7 cellular contexts compared by ENCODE assay signal in genomic region chr9:128422022-128422782, GRCh38. TPM values are rescaled to one million over a fixed set of nuclear protein-coding genes. Genes with fewer than 3 reads are reported as not detected.
DNase-seq lines count a peak whose midpoint lies in the region; ATAC-seq and TF ChIP-seq lines count a peak whose summit lies in the region.
"Not testable (repeated sequence)": the region's sequence is repeated elsewhere in the genome, so short reads cannot be mapped to it uniquely, and the experiment has no call there.

No MANE protein-coding gene starts in this region.

- H2AK9ac ChIP-seq in IMR-90 (replicated peaks; ENCODE audit: low read depth, low read length, poor library complexity) = peak overlapping the region; percentile 94

- not testable (repeated sequence) for H4K5ac ChIP-seq in IMR-90 (ENCODE audit: low read depth, low read length)

- peaks cover 4 to 20% of the 10 kb centered on the region in 2 experiments; a peak in 3 of 4 replicates for H3K79me1 ChIP-seq in IMR-90 (ENCODE audit: low read depth in 1 of 2, low read length in 2 of 2)

- CTCF ChIA-PET in IMR-90 (lab: Yijun Ruan, JAX) = interaction anchor here (0.6 to 2.5 kb wide), 2 partner anchors 16 to 27 kb away, joined by 3 to 16 read pairs; no protein-coding TSS in a partner anchor

- not testable (repeated sequence) for H3K18ac ChIP-seq in IMR-90 (ENCODE audit: low read depth, low read length)

- TF ChIP-seq POLR2A in IMR-90 (IDR thresholded peaks at IDR 0.05; ENCODE audit: low read depth, low read length) = not testable (repeated sequence)

- peak overlapping the region in 8 of 11 experiments; percentile 66 to 78 (median 75); a peak in 13 of 22 replicates for H3K27ac ChIP-seq in BLaER1 treated with 17β-estradiol and CSF1 and Interleukin-3, amounts not matched to agents 10 nM and 100 nM
- H3K27ac ChIP-seq in IMR-90 (ENCODE audit: insufficient read depth, low read length); brain microvascular endothelial cell: not testable (repeated sequence)

- H3K27me3 ChIP-seq in BLaER1 treated with 17β-estradiol and CSF1 and Interleukin-3, amounts not matched to agents 10 nM and 100 nM = peaks cover 15 to 17% (median 16%) of the 10 kb centered on the region in 11 experiments
- not testable (repeated sequence) for H3K27me3 ChIP-seq in IMR-90 (ENCODE audit: control insufficient read depth, insufficient read depth, low read length); brain microvascular endothelial cell (replicated peaks); skeletal muscle satellite cell (ENCODE audit: control insufficient read depth, insufficient read depth, low read length)

- not testable (repeated sequence) for H3K36me3 Mint-ChIP-seq in T-helper 2 cell treated with Interferon-gamma antibody and Interleukin-4, amounts not matched to agents 5 μg/mL and 100 μg/mL, for 36 hours (ENCODE audit: low read depth); naive B cell

- not testable (repeated sequence) for DNase-seq in IMR-90; T-helper 2 cell treated with Interferon-gamma antibody and Interleukin-4, amounts not matched to agents 5 μg/mL and 100 μg/mL, for 36 hours (ENCODE audit: low spot score); brain microvascular endothelial cell; fibroblast of the aortic adventitia (ENCODE audit: low read depth); naive B cell

- H4K91ac ChIP-seq in IMR-90 (ENCODE audit: insufficient read depth, low read depth, low read length) = not testable (repeated sequence)

- not testable (repeated sequence) for H3K4me1 Mint-ChIP-seq in T-helper 2 cell treated with Interferon-gamma antibody and Interleukin-4, amounts not matched to agents 5 μg/mL and 100 μg/mL, for 36 hours (ENCODE audit: low read depth)
- H3K4me1 Mint-ChIP-seq in naive B cell = peaks cover 0 to 11% (median 10%) of the 10 kb centered on the region in 3 donors

- not testable (repeated sequence) for H3K9me3 Mint-ChIP-seq in T-helper 2 cell treated with Interferon-gamma antibody and Interleukin-4, amounts not matched to agents 5 μg/mL and 100 μg/mL, for 36 hours; naive B cell

- dilution Hi-C loops in IMR-90 (cut with HindIII; ENCODE audit: low sequenced_read_pairs, unreplicated experiment) = not testable (repeated sequence)

- not testable (repeated sequence) for H4K20me1 ChIP-seq in BLaER1 treated with 17β-estradiol and CSF1 and Interleukin-3, amounts not matched to agents 10 nM and 100 nM; IMR-90 (ENCODE audit: insufficient read depth, low read length)

- not testable (repeated sequence) for H3K56ac ChIP-seq in IMR-90 (ENCODE audit: extremely low read depth, insufficient read depth, low read length)

- peak overlapping the region; percentile 43; the same call in 1 of the 2 replicates for H2AK5ac ChIP-seq in IMR-90 (ENCODE audit: low read depth, low read length)

- peak overlapping the region; percentile 66 for H3K4me3 Mint-ChIP-seq in T-helper 2 cell treated with Interferon-gamma antibody and Interleukin-4, amounts not matched to agents 5 μg/mL and 100 μg/mL, for 36 hours
- H3K4me3 Mint-ChIP-seq in naive B cell = peak overlapping the region in 7 of 8 donors; percentile 51 to 81 (median 74)

- peaks cover 23% of the 10 kb centered on the region for H3K27me3 Mint-ChIP-seq in T-helper 2 cell treated with Interferon-gamma antibody and Interleukin-4, amounts not matched to agents 5 μg/mL and 100 μg/mL, for 36 hours (ENCODE audit: low read depth)
- H3K27me3 Mint-ChIP-seq in naive B cell = peaks cover 0 to 24% (median 10%) of the 10 kb centered on the region in 3 donors

- intact Hi-C loops in IMR-90 (cut with micrococcal nuclease) = not testable (repeated sequence)

- H3K27ac Mint-ChIP-seq in T-helper 2 cell treated with Interferon-gamma antibody and Interleukin-4, amounts not matched to agents 5 μg/mL and 100 μg/mL, for 36 hours = not testable (repeated sequence)
- H3K27ac Mint-ChIP-seq in naive B cell = peak overlapping the region in 1 of 6 donors; percentile 33

- peak overlapping the region; percentile 63 for H3K14ac ChIP-seq in IMR-90 (replicated peaks; ENCODE audit: low read depth, low read length)

- H3K36me3 ChIP-seq in BLaER1 treated with 17β-estradiol and CSF1 and Interleukin-3, amounts not matched to agents 10 nM and 100 nM = peaks cover 6 to 38% (median 18%) of the 10 kb centered on the region in 11 experiments; a peak in 17 of 22 replicates
- not testable (repeated sequence) for H3K36me3 ChIP-seq in IMR-90 (ENCODE audit: control insufficient read depth, insufficient read depth, low read length)
- H3K36me3 ChIP-seq in brain microvascular endothelial cell (replicated peaks) (peaks cover 22% of the 10 kb centered on the region), skeletal muscle satellite cell (ENCODE audit: insufficient read depth, low read length) (peaks cover 13% of the 10 kb centered on the region)

- not testable (repeated sequence) for H2BK5ac ChIP-seq in IMR-90 (ENCODE audit: low read depth, low read length, poor library complexity, severe bottlenecking)

- H3K4me3 ChIP-seq in BLaER1 treated with 17β-estradiol and CSF1 and Interleukin-3, amounts not matched to agents 10 nM and 100 nM = peak overlapping the region; percentile 77 to 98 (median 89); a peak in 17 of 20 replicates
- H3K4me3 ChIP-seq in IMR-90 (ENCODE audit: insufficient read depth, low read depth, low read length) = not testable (repeated sequence)
- H3K4me3 ChIP-seq in brain microvascular endothelial cell (ENCODE audit: low read depth, low read length) (peak overlapping the region; percentile 72), fibroblast of the aortic adventitia (ENCODE audit: low read depth, low read length) (peak overlapping the region; percentile 89), skeletal muscle satellite cell (ENCODE audit: low read length) (peak overlapping the region; percentile 89)

- peak overlapping the region; percentile 90 to 99 (median 96) for H3K4me2 ChIP-seq in BLaER1 treated with 17β-estradiol and CSF1 and Interleukin-3, amounts not matched to agents 10 nM and 100 nM
- peak overlapping the region; percentile 93 for H3K4me2 ChIP-seq in IMR-90 (ENCODE audit: low read depth, low read length)
- H3K4me2 ChIP-seq in skeletal muscle satellite cell (ENCODE audit: low read length) = peak overlapping the region; percentile 96

- POLR2A ChIA-PET in IMR-90 (lab: Charles Lee; ENCODE audit: unreplicated experiment) = interaction anchor here (0.6 kb wide), 1 partner anchor 10 kb away, joined by 5 read pairs; no protein-coding TSS in a partner anchor

- not testable (repeated sequence) for ATAC-seq in IMR-90 (ENCODE audit: low read depth); naive B cell (ENCODE audit: low read depth in 2 of 2)

- peak overlapping the region; percentile 99 for H2AFZ ChIP-seq in IMR-90 (replicated peaks; ENCODE audit: low read length, poor library complexity)

- H3K4me1 ChIP-seq in BLaER1 treated with 17β-estradiol and CSF1 and Interleukin-3, amounts not matched to agents 10 nM and 100 nM = peaks cover 20 to 49% (median 37%) of the 10 kb centered on the region in 10 experiments
- H3K4me1 ChIP-seq in IMR-90 (ENCODE audit: control insufficient read depth, insufficient read depth, low read length) = not testable (repeated sequence)
- H3K4me1 ChIP-seq in skeletal muscle satellite cell (ENCODE audit: control insufficient read depth, insufficient read depth, low read length) = peaks cover 27% of the 10 kb centered on the region

- in situ Hi-C loops in IMR-90 (cut with MboI; ENCODE audit: low sequenced_read_pairs); brain microvascular endothelial cell (cut with HindIII; ENCODE audit: low pct_ligation_motif_present, low sequenced_read_pairs): not testable (repeated sequence)

- not testable (repeated sequence) for H2BK20ac ChIP-seq in IMR-90 (ENCODE audit: low read depth, low read length)

- peak overlapping the region; percentile 75 to 86 (median 83); a peak in 20 of 22 replicates for H3K9ac ChIP-seq in BLaER1 treated with 17β-estradiol and CSF1 and Interleukin-3, amounts not matched to agents 10 nM and 100 nM
- H3K9ac ChIP-seq in IMR-90 (ENCODE audit: low read depth, low read length) = not testable (repeated sequence)
- peak overlapping the region; percentile 86 for H3K9ac ChIP-seq in skeletal muscle satellite cell (ENCODE audit: low read depth, low read length)

- 0 out of 4 replicates have a peak overlapping the region, but pooled peaks of 1 of the 2 experiments have one; percentile 11 for H4K8ac ChIP-seq in IMR-90 (ENCODE audit: low read depth in 2 of 2, low read length in 2 of 2)

- not testable (repeated sequence) for TF ChIP-seq RAD21 in IMR-90 (IDR thresholded peaks at IDR 0.05; ENCODE audit: low read length)

- BruUV-seq in IMR-90 (replicated peaks; lab: Mats Ljungman, UMichigan) = not testable (repeated sequence)

- H3K4ac ChIP-seq in IMR-90 (ENCODE audit: low read depth, low read length) = peak overlapping the region; percentile 36; the same call in 1 of the 2 replicates

- H3K9me3 ChIP-seq in BLaER1 treated with 17β-estradiol and CSF1 and Interleukin-3, amounts not matched to agents 10 nM and 100 nM (replicated peaks in 1 of 11); IMR-90 (ENCODE audit: control insufficient read depth, insufficient read depth, low read length); skeletal muscle satellite cell (replicated peaks; ENCODE audit: low read length): not testable (repeated sequence)

- not testable (repeated sequence) for TF ChIP-seq CTCF in IMR-90 (conservative IDR thresholded peaks at IDR 0.05; ENCODE audit: low read depth, low read length); brain microvascular endothelial cell (IDR thresholded peaks at IDR 0.05; ENCODE audit: low read depth, low read length, missing control alignments); fibroblast of the aortic adventitia (IDR thresholded peaks at IDR 0.05; ENCODE audit: insufficient read depth, low read length)

- not testable (repeated sequence) for H2BK15ac ChIP-seq in IMR-90 (ENCODE audit: low read depth, low read length)

- not testable (repeated sequence) for H3K9me1 ChIP-seq in IMR-90 (ENCODE audit: insufficient read depth, low read length)

- H2BK120ac ChIP-seq in IMR-90 (ENCODE audit: low read depth, low read length) = not testable (repeated sequence)

- peak overlapping the region; percentile 24; the same call in 1 of the 2 replicates for H3K23ac ChIP-seq in IMR-90 (ENCODE audit: low read depth, low read length)

- WGBS in IMR-90 (ENCODE audit: extremely low coverage in 2 of 2, insufficient read length in 1 of 2), 2 experiments = 100% methylated on average over 4 of the region's 13 CpGs; no CpG with 5 or more reads in 1 of the 2 experiments

RNA-seq across cellular contexts. Expression of gene CERCAM, which starts 1.5 kb away (rescaled TPM):
- total RNA-seq in IMR-90 (2012; rRNA removed) = 15.1 and 16.1 TPM in 2 replicates
- 118 and 146 TPM in 2 replicates for polyA plus RNA-seq in IMR-90 (2012; rRNA removed)
- 284 and 310 TPM in 2 replicates for polyA plus RNA-seq in IMR-90 (2012; cell fraction: cytosol; rRNA removed)
- polyA plus RNA-seq in IMR-90 (2012; cell fraction: nucleus; rRNA removed; ENCODE audit: low replicate concordance) = 98.6 and 199 TPM in 2 replicates
- total RNA-seq in fibroblast of the aortic adventitia (ENCODE audit: low replicate concordance) = 74.9 and 109 TPM in 2 replicates
- under 1 TPM in 5 of 6 donors, not detected in 1; 0.31 to 0.71 (median 0.37) TPM for polyA plus RNA-seq in naive B cell (ENCODE audit: low read depth in 6 of 6)
- 79.3 and 89.6 TPM in 2 replicates for total RNA-seq in skeletal muscle satellite cell (2012; rRNA removed)

RNA-seq across cellular contexts. Expression of gene ODF2, which starts 33.6 kb away (rescaled TPM):
- total RNA-seq in IMR-90 (2012; rRNA removed) (46.4 and 59.2 TPM in 2 replicates), fibroblast of the aortic adventitia (ENCODE audit: low replicate concordance) (10.5 and 25.4 TPM in 2 replicates)
- polyA plus RNA-seq in IMR-90 (2012; rRNA removed) (34.9 and 40.2 TPM in 2 replicates), naive B cell (ENCODE audit: low read depth in 6 of 6) (10 to 100 TPM; 11.2 to 29.9 (median 18.4) TPM)
- 10.1 and 11.6 TPM in 2 replicates for polyA plus RNA-seq in IMR-90 (2012; cell fraction: cytosol; rRNA removed)
- polyA plus RNA-seq in IMR-90 (2012; cell fraction: nucleus; rRNA removed; ENCODE audit: low replicate concordance) = 113 and 193 TPM in 2 replicates
- 41.5 and 41.6 TPM in 2 replicates for total RNA-seq in skeletal muscle satellite cell (2012; rRNA removed)

RNA-seq across cellular contexts. Expression of gene URM1, which starts 51.0 kb away (rescaled TPM):
- total RNA-seq in IMR-90 (2012; rRNA removed) (20.6 and 33.2 TPM in 2 replicates), fibroblast of the aortic adventitia (ENCODE audit: low replicate concordance) (33.8 and 46.4 TPM in 2 replicates)
- polyA plus RNA-seq in IMR-90 (2012; rRNA removed) (66.9 and 75.6 TPM in 2 replicates), naive B cell (ENCODE audit: low read depth in 6 of 6) (10 to 100 TPM; 36.9 to 44.3 (median 42.0) TPM)
- 42.4 and 45.7 TPM in 2 replicates for polyA plus RNA-seq in IMR-90 (2012; cell fraction: cytosol; rRNA removed)
- polyA plus RNA-seq in IMR-90 (2012; cell fraction: nucleus; rRNA removed; ENCODE audit: low replicate concordance) = 41.8 and 56.7 TPM in 2 replicates
- 30.2 and 34.1 TPM in 2 replicates for total RNA-seq in skeletal muscle satellite cell (2012; rRNA removed)
